ENCODE assay signal across 9 cellular contexts in genomic region chr3:27729748-27730611, GRCh38. TPM values are rescaled to one million over a fixed set of nuclear protein-coding genes. Genes with fewer than 3 reads are reported as not detected.
DNase-seq lines count a peak whose midpoint lies in the region; ATAC-seq, FAIRE-seq and TF ChIP-seq lines count a peak whose summit lies in the region.
"Had no signal": no experiment of that assay in that cellular context is flagged by ENCODE, and none has a peak within 500 bp of the region (broad histone marks: within the 10 kb centered on the region; RNA-seq: fewer than 3 reads in every experiment).

No MANE protein-coding gene starts in this region.

- no peak for TF ChIP-seq EP300 in GM12878 (IDR thresholded peaks at IDR 0.05; ENCODE audit: borderline replicate concordance in 1 of 2, control insufficient read depth in 1 of 2, low read depth in 2 of 2, low read length in 2 of 2)

- H4K20me1 ChIP-seq in GM12878 (ENCODE audit: control insufficient read depth, insufficient read depth) = no peaks in the 10 kb centered on the region

- CTCF ChIA-PET in GM12878 (lab: Yijun Ruan, JAX) = interaction anchor here (1.6 kb wide), 1 partner anchor 17 kb away, joined by 6 read pairs; no protein-coding TSS in a partner anchor

- no peak overlapping the region for H3K27ac Mint-ChIP-seq in mesothelial cell of epicardium

- no peak for TF ChIP-seq POLR2A in GM12878 (IDR thresholded peaks at IDR 0.05; ENCODE audit: low read depth, low read length)

- no peak; the same call in 2 of the 3 replicates for ATAC-seq in GM12878
- ATAC-seq in HG02970 (IDR thresholded peaks at IDR 0.05; ENCODE audit: low FRiP score, unreplicated experiment) = no peak

- peaks cover 92% of the 10 kb centered on the region for H3K27me3 Mint-ChIP-seq in mesothelial cell of epicardium (ENCODE audit: low read depth)

- POLR2A ChIA-PET in GM12878 (lab: Charles Lee) = no interaction called here

- no TSS peak for BruUV-seq in GM12878 (replicated peaks; lab: Mats Ljungman, UMichigan)

- FAIRE-seq in GM12878 (lab: Jason Lieb, UNC) = no peak

- RAD21 ChIA-PET in GM12878 (lab: Charles Lee; ENCODE audit: unreplicated experiment) = interaction anchor here (1.5 kb wide), 1 partner anchor 11 kb away, joined by 3 read pairs; no protein-coding TSS in a partner anchor

- peak; percentile 38 for DNase-seq in AG20443 (ENCODE audit: low spot score)
- DNase-seq in GM12878 (ENCODE audit: low read depth, low spot score) = no peak
- no peak for DNase-seq in mesothelial cell of epicardium (ENCODE audit: low spot score in 2 of 2, unreplicated experiment in 2 of 2)
- DNase-seq in cerebellar cortex (ENCODE audit: low spot score) = no peak
- no peak for DNase-seq in GM10266 (ENCODE audit: extremely low spot score)
- DNase-seq in SW 1271 (lab: John Stamatoyannopoulos, UW) = no peak

- intact Hi-C loops in GM12878 (cut with micrococcal nuclease; ENCODE audit: unreplicated experiment) = no loop called here

- no peak for TF ChIP-seq RAD21 in GM12878 (IDR thresholded peaks at IDR 0.05; ENCODE audit: insufficient read depth, low read depth, low read length)

- WGBS in GM12878 (ENCODE audit: insufficient coverage, insufficient replicate concordance, low lambda C conversion rate, missing lambda C conversion rate) = 16% methylated on average over 41 of the region's 41 CpGs

- H2AFZ ChIP-seq in GM12878 (ENCODE audit: control insufficient read depth, low read depth, low read length) = no peak overlapping the region

- in situ Hi-C loops in GM12878 (cut with MboI) = no loop called here

- TF ChIP-seq CTCF in GM12878 (IDR thresholded peaks at IDR 0.05 in 2 of 3, conservative IDR thresholded peaks at IDR 0.05 in 1 of 3; ENCODE audit: control insufficient read depth in 2 of 3, extremely low read depth in 1 of 3, insufficient read depth in 1 of 3, low read depth in 3 of 3, low read length in 3 of 3) = no peak
- TF ChIP-seq CTCF in mesothelial cell of epicardium (IDR thresholded peaks at IDR 0.05; ENCODE audit: unreplicated experiment) = no peak
- no peak for TF ChIP-seq CTCF in GM10266 (IDR thresholded peaks at IDR 0.05; ENCODE audit: control insufficient read depth, insufficient read depth, low read depth, missing control alignments)

- H3K4me3 Mint-ChIP-seq in mesothelial cell of epicardium = peak overlapping the region; percentile 31

- H3K9me3 Mint-ChIP-seq in mesothelial cell of epicardium = no peaks in the 10 kb centered on the region

- SMC1A ChIA-PET in GM12878 (lab: Charles Lee; ENCODE audit: uncharacterized antibody, unreplicated experiment) = no interaction called here

- no peaks in the 10 kb centered on the region for H3K79me2 ChIP-seq in GM12878 (ENCODE audit: control insufficient read depth, insufficient read depth, low read length)

- H3K4me3 ChIP-seq in HUES6 (ENCODE audit: low read depth, low read length) = peak overlapping the region; percentile 56
- no peak overlapping the region for H3K4me3 ChIP-seq in GM12878
- H3K4me3 ChIP-seq: prostate gland had no signal

- H3K4me1 ChIP-seq in HUES6 (ENCODE audit: control insufficient read depth, insufficient read depth, low read length) (peaks cover 56% of the 10 kb centered on the region), GM12878 (ENCODE audit: control insufficient read depth, insufficient read depth, low read length) (no peaks in the 10 kb centered on the region)
- H3K4me1 ChIP-seq: prostate gland had no signal

- H3K27me3 ChIP-seq in HUES6 (ENCODE audit: control insufficient read depth, insufficient read depth, low read length) (peaks cover 92% of the 10 kb centered on the region), GM12878 (replicated peaks in 1 of 2; ENCODE audit: control insufficient read depth in 2 of 2, insufficient read depth in 2 of 2, low read length in 1 of 2) (peaks cover 8 to 21% of the 10 kb centered on the region in 2 experiments)

- H3K9me3 ChIP-seq in HUES6 (ENCODE audit: control insufficient read depth, insufficient read depth, low read depth, low read length) = no peaks in the 10 kb centered on the region
- no peaks in the 10 kb centered on the region for H3K9me3 ChIP-seq in GM12878 (replicated peaks; ENCODE audit: control insufficient read depth, insufficient read depth, low read length)
- H3K9me3 ChIP-seq: prostate gland had no signal

- no peaks in the 10 kb centered on the region for H3K36me3 Mint-ChIP-seq in mesothelial cell of epicardium

- H3K27ac ChIP-seq in HUES6 (ENCODE audit: low read depth, low read length) (no peak overlapping the region), GM12878 (ENCODE audit: control insufficient read depth, insufficient read depth) (no peak overlapping the region)
- H3K27ac ChIP-seq: prostate gland had no signal

- H3K9ac ChIP-seq in HUES6 (ENCODE audit: low read length) = peak overlapping the region; percentile 67
- H3K9ac ChIP-seq in GM12878 (ENCODE audit: control insufficient read depth, insufficient read depth, low read length) = no peak overlapping the region

- peaks cover 15% of the 10 kb centered on the region for H3K4me1 Mint-ChIP-seq in mesothelial cell of epicardium

- no peaks in the 10 kb centered on the region for H3K36me3 ChIP-seq in HUES6 (ENCODE audit: control insufficient read depth, insufficient read depth, low read length)
- H3K36me3 ChIP-seq in GM12878 (ENCODE audit: control insufficient read depth in 2 of 2, insufficient read depth in 2 of 2, low read length in 1 of 2) = no peaks in the 10 kb centered on the region
- H3K36me3 ChIP-seq: prostate gland had no signal

- H3K4me2 ChIP-seq in GM12878 (ENCODE audit: control insufficient read depth, insufficient read depth) = no peak overlapping the region

TF ChIP-seq in GM12878, 131 proteins besides CTCF, POLR2A, EP300 and RAD21:
- TF ChIP-seq IKZF1 (conservative IDR thresholded peaks at IDR 0.05) (0 out of 2 replicates have a peak, but pooled peaks have one; percentile 15), RAD51 (IDR thresholded peaks at IDR 0.05) (no peak)
TF ChIP-seq in GM12878: peak in this region for 1.

RNA-seq across cellular contexts. Expression of gene EOMES, which starts 7.9 kb away (rescaled TPM):
- total RNA-seq in GM12878 (2013; cell fraction: nucleolus; rRNA removed) = 12.8 and 13.0 TPM in 2 replicates
- total RNA-seq in GM12878 (2014; rRNA removed) (5.3 and 5.5 TPM in 2 replicates), GM12878 (2014; rRNA removed; fragmentation: Illumina TruSeq; extraction: Trizol) (3.5 and 4.0 TPM in 2 replicates), GM12878 (2021) (5.5 and 6.1 TPM in 2 replicates), mesothelial cell of epicardium (not detected in 3 replicates)
- not detected for polyA plus RNA-seq in GM12878 (2011; ENCODE audit: low read depth)
- polyA plus RNA-seq in GM12878 (2011; rRNA removed) (148 and 178 TPM in 2 replicates), GM12878 (2014; fragmentation: Illumina TruSeq; extraction: Trizol) (6.6 TPM in 2 replicates), GM12878 (2014; fragmentation: Nextera tagmentation; extraction: Ambion mirVana) (1 to 10 TPM; 1.5 to 2.8 TPM), GM12878 (2014; rRNA removed) (5.0 and 5.3 TPM in 2 replicates), GM12878 (2016; fragmentation: Nextera tagmentation; extraction: Ambion mirVana) (1 to 10 TPM; 1.8 to 2.5 TPM)
- 91.9 and 94.9 TPM in 2 replicates for polyA plus RNA-seq in GM12878 (2011; cell fraction: cytosol; rRNA removed)
- 127 and 131 TPM in 2 replicates for polyA plus RNA-seq in GM12878 (2011; cell fraction: nucleus; rRNA removed)
- 0.19 and 0.38 TPM in 2 replicates for polyA plus RNA-seq in GM12878 (2012)
- polyA minus RNA-seq in GM12878 (2011; rRNA and poly(A)+ RNA removed) = 105 and 117 TPM in 2 replicates
- polyA minus RNA-seq in GM12878 (2011; cell fraction: cytosol; rRNA and poly(A)+ RNA removed) = 46.0 and 51.6 TPM in 2 replicates
- 51.7 and 77.5 TPM in 2 replicates for polyA minus RNA-seq in GM12878 (2011; cell fraction: nucleus; rRNA and poly(A)+ RNA removed)
